ENCODE assay signal across 19 cellular contexts in genomic region chr12:106042091-106042490, GRCh38.
DNase-seq lines count a peak whose midpoint lies in the region; ATAC-seq and TF ChIP-seq lines count a peak whose summit lies in the region.
"Had no signal": no experiment of that assay in that cellular context is flagged by ENCODE, and none has a peak within 500 bp of the region (broad histone marks: within the 10 kb centered on the region; RNA-seq: fewer than 3 reads in every experiment).

No MANE protein-coding gene starts in this region.

- H3K9ac ChIP-seq in PC-3 (ENCODE audit: low read length): no peak overlapping the region
- H3K9ac ChIP-seq: BLaER1 treated with 17β-estradiol and CSF1 and Interleukin-3, amounts not matched to agents 10 nM and 100 nM had no signal

- H3K4me3 ChIP-seq in PC-3 (ENCODE audit: low read length): no peak overlapping the region
- no peak overlapping the region for H3K4me3 ChIP-seq in esophagus muscularis mucosa
- H3K4me3 ChIP-seq in prostate gland: no peak overlapping the region
- no peak overlapping the region for H3K4me3 ChIP-seq in upper lobe of left lung
- H3K4me3 ChIP-seq: BLaER1 treated with 17β-estradiol and CSF1 and Interleukin-3, amounts not matched to agents 10 nM and 100 nM; HAP-1 had no signal

- H3K9me3 ChIP-seq in PC-3 (ENCODE audit: low read length): no peaks in the 10 kb centered on the region
- H3K9me3 ChIP-seq in esophagus muscularis mucosa: no peaks in the 10 kb centered on the region
- H3K9me3 ChIP-seq in prostate gland: no peaks in the 10 kb centered on the region
- H3K9me3 ChIP-seq in upper lobe of left lung: no peaks in the 10 kb centered on the region
- H3K9me3 ChIP-seq: BE2C, HAP-1 had no signal

- no peaks in the 10 kb centered on the region for H3K79me2 ChIP-seq in PC-3 (ENCODE audit: low read length)

- no peaks in the 10 kb centered on the region for H3K9me2 ChIP-seq in PC-3 (replicated peaks; ENCODE audit: low read length)

- CTCF ChIA-PET in PC-3 (lab: Charles Lee): no interaction called here

- H2AFZ ChIP-seq in PC-3 (ENCODE audit: low read length): no peak overlapping the region

- no peak overlapping the region for H3K4me2 ChIP-seq in PC-3 (ENCODE audit: low read length)
- H3K4me2 ChIP-seq: BLaER1 treated with 17β-estradiol and CSF1 and Interleukin-3, amounts not matched to agents 10 nM and 100 nM had no signal

- no peaks in the 10 kb centered on the region for H3F3A ChIP-seq in PC-3 (ENCODE audit: low read length, unreplicated experiment)

- H3K27me3 ChIP-seq in PC-3 (ENCODE audit: low read length) (no peaks in the 10 kb centered on the region), esophagus muscularis mucosa (peaks cover 0 to 5% (median 0%) of the 10 kb centered on the region in 4 donors), prostate gland (replicated peaks; ENCODE audit: insufficient read depth) (no peaks in the 10 kb centered on the region), upper lobe of left lung (no peaks in the 10 kb centered on the region)
- H3K27me3 ChIP-seq: BE2C; BLaER1 treated with 17β-estradiol and CSF1 and Interleukin-3, amounts not matched to agents 10 nM and 100 nM had no signal

- TF ChIP-seq CTCF in PC-3 (conservative IDR thresholded peaks at IDR 0.05; ENCODE audit: low read depth, low read length) (no peak), esophagus muscularis mucosa (IDR thresholded peaks at IDR 0.05) (no peak), prostate gland (IDR thresholded peaks at IDR 0.05) (no peak), upper lobe of left lung (IDR thresholded peaks at IDR 0.05) (no peak)

- BruUV-seq in PC-3 (replicated peaks; lab: Mats Ljungman, UMichigan): no TSS peak

- intact Hi-C loops in PC-3 (cut with micrococcal nuclease) (no loop called here), esophagus muscularis mucosa (cut with DNase I) (no loop called here), prostate gland (cut with DNase I) (no loop called here)

- TF ChIP-seq POLR2A in esophagus muscularis mucosa (IDR thresholded peaks at IDR 0.05; ENCODE audit: low read depth) (no peak), prostate gland (IDR thresholded peaks at IDR 0.05) (no peak), upper lobe of left lung (IDR thresholded peaks at IDR 0.05) (no peak)

- ATAC-seq in PC-3 (no peak), upper lobe of left lung (ENCODE audit: low FRiP score in 2 of 2) (no peak), HG02571 (IDR thresholded peaks at IDR 0.05; ENCODE audit: unreplicated experiment) (no peak)

- WGBS in esophagus muscularis mucosa: 85% methylated on average over 4 of the region's 4 CpGs
- 35% methylated on average over 4 of the region's 4 CpGs for WGBS in prostate gland
- 60 to 68% methylated on average over 4 of the region's 4 CpGs for WGBS in upper lobe of left lung, 2 donors

- TF ChIP-seq EP300 in esophagus muscularis mucosa (IDR thresholded peaks at IDR 0.05) (no peak), upper lobe of left lung (IDR thresholded peaks at IDR 0.05) (no peak)

- H3K27ac ChIP-seq in PC-3 (ENCODE audit: low read length) (no peak overlapping the region), esophagus muscularis mucosa (replicated peaks in 1 of 4) (no peak overlapping the region), prostate gland (no peak overlapping the region), upper lobe of left lung (no peak overlapping the region)
- H3K27ac ChIP-seq: 22Rv1; BLaER1 treated with 17β-estradiol and CSF1 and Interleukin-3, amounts not matched to agents 10 nM and 100 nM had no signal

- peaks cover 12% of the 10 kb centered on the region for H3K4me1 ChIP-seq in PC-3 (ENCODE audit: insufficient read depth, low read length)
- peaks cover 0 to 3% (median 0%) of the 10 kb centered on the region in 4 donors for H3K4me1 ChIP-seq in esophagus muscularis mucosa
- no peaks in the 10 kb centered on the region for H3K4me1 ChIP-seq in prostate gland (replicated peaks)
- H3K4me1 ChIP-seq in upper lobe of left lung: no peaks in the 10 kb centered on the region
- H3K4me1 ChIP-seq: BLaER1 treated with 17β-estradiol and CSF1 and Interleukin-3, amounts not matched to agents 10 nM and 100 nM; HAP-1 had no signal

- no peaks in the 10 kb centered on the region for H3K36me3 ChIP-seq in PC-3 (ENCODE audit: low read depth, low read length)
- H3K36me3 ChIP-seq in esophagus muscularis mucosa: no peaks in the 10 kb centered on the region
- no peaks in the 10 kb centered on the region for H3K36me3 ChIP-seq in prostate gland
- no peaks in the 10 kb centered on the region for H3K36me3 ChIP-seq in upper lobe of left lung
- H3K36me3 ChIP-seq: BE2C; BLaER1 treated with 17β-estradiol and CSF1 and Interleukin-3, amounts not matched to agents 10 nM and 100 nM; HAP-1 had no signal

- no peaks in the 10 kb centered on the region for H4K20me1 ChIP-seq in PC-3 (ENCODE audit: low read length)
- H4K20me1 ChIP-seq: BLaER1 treated with 17β-estradiol and CSF1 and Interleukin-3, amounts not matched to agents 10 nM and 100 nM had no signal

- peak; percentile 7 for DNase-seq in DMS79 treated with DMSO at 0.1 percent for 48 hours (lab: John Stamatoyannopoulos, UW)
- no peak for DNase-seq in DMS79 (lab: John Stamatoyannopoulos, UW)
- peak; percentile 62 for DNase-seq in PC-3
- DNase-seq in esophagus muscularis mucosa (ENCODE audit: extremely low spot score): peak; percentile 10
- DNase-seq in prostate gland (ENCODE audit: low spot score): peak; percentile 36
- DNase-seq in upper lobe of left lung: no peak
- no peak for DNase-seq in NCI-H1105 treated with DMSO at 0.1 percent for 48 hours (lab: John Stamatoyannopoulos, UW)
- DNase-seq: AML-193; BE2C; CD4-positive, alpha-beta T cell; CD8-positive, alpha-beta memory T cell; DMS 273 treated with DMSO at 0.1 percent for 48 hours; DND-41; GOT3; HFFc6 had no signal

- POLR2A ChIA-PET in PC-3 (lab: Charles Lee; ENCODE audit: unreplicated experiment): no interaction called here

Comparison
In these comparisons a context has a peak if more than half of its experiments do, and no peak if none do; other contexts are left out.
1. DNase-seq: peak in DMS79 treated with DMSO at 0.1 percent for 48 hours (single experiment), PC-3 (single experiment), esophagus muscularis mucosa (single experiment) and prostate gland (single experiment); none in DMS79 (single experiment), upper lobe of left lung (0 of 2) and NCI-H1105 treated with DMSO at 0.1 percent for 48 hours (single experiment).